ENCODE assay signal across 2 cellular contexts in genomic region chr19:57067440-57067839, GRCh38.
TF ChIP-seq lines count a peak whose summit lies in the region.

No MANE protein-coding gene starts in this region.

TF ChIP-seq in HepG2, 621 proteins besides CTCF, POLR2A, EP300 and RAD21:
- no peak for TF ChIP-seq TBX2 (CRISPR knock-in tag; IDR thresholded peaks at IDR 0.05; ENCODE audit: borderline replicate concordance)
- TF ChIP-seq HOXA9 (CRISPR knock-in tag; IDR thresholded peaks at IDR 0.05; ENCODE audit: borderline replicate concordance) = no peak
- peak; percentile 94 for TF ChIP-seq ZNF768 (CRISPR knock-in tag; IDR thresholded peaks at IDR 0.05)

TF ChIP-seq in K562, 482 proteins besides CTCF, POLR2A, EP300 and RAD21:
- peak; percentile 37 for TF ChIP-seq RBM25 (IDR thresholded peaks at IDR 0.05; ENCODE audit: low read depth, low read length, severe bottlenecking)
- no peak for TF ChIP-seq STAT6 (CRISPR knock-in tag; IDR thresholded peaks at IDR 0.05)
